22 cellular contexts compared by ENCODE assay signal in the genomic region with DNA sequence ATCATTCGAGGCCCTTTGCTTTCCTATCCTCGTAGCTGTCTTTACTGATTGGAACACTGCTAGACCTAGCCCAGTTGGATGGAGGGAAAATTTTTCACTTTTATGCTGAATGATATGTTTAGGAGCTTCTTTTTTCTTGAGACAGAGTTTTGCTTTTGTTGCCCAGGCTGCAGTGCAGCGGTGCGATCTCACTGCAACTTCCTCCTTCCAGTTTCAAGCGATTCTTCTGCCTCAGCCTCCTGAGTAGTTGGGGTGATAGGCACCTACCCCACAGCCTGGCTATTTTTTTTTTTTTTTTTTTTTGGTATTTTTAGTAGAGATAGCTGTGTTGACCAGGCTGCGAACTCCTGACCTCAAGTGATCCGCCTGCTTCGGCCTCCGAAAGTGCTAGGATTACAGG.
"Had no signal": no experiment of that assay in that cellular context is flagged by ENCODE, and none has a peak within 500 bp of the region (broad histone marks: within the 10 kb centered on the region; RNA-seq: fewer than 3 reads in every experiment).

No MANE protein-coding gene starts in this region.

- H3K4me3 ChIP-seq: ascending aorta, esophagus muscularis mucosa, gastroesophageal sphincter, heart right ventricle, left ventricle myocardium inferior, neural progenitor cell, prostate gland, right atrium auricular region, transverse colon, uterus had no signal

- H3K36me3 ChIP-seq: uterus had no signal

- H3K27me3 ChIP-seq: ascending aorta, esophagus muscularis mucosa, gastroesophageal sphincter, heart right ventricle, neural progenitor cell, right atrium auricular region, transverse colon, uterus had no signal

- H2AFZ ChIP-seq: neural progenitor cell had no signal

- H3K9me3 ChIP-seq: ascending aorta, esophagus muscularis mucosa, gastroesophageal sphincter, heart right ventricle, left ventricle myocardium inferior, prostate gland, right atrium auricular region, transverse colon, uterus had no signal

- H3K4me1 Mint-ChIP-seq: neural progenitor cell had no signal

- ATAC-seq: activated CD8-positive, alpha-beta memory T cell treated with anti-CD3 and anti-CD28 coated beads, Interleukin-2, amount 10 ng/mL, durations not matched to agents 7 days and 5 days; gastroesophageal sphincter; heart right ventricle; stimulated activated naive CD8-positive, alpha-beta T cell treated with anti-CD3 and anti-CD28 coated beads, Interleukin-15, Interleukin-2, amounts not matched to agents 100 U/mL and 50 U/mL, for 24 hours had no signal

- H3K4me2 ChIP-seq: neural progenitor cell had no signal

- H3K27ac Mint-ChIP-seq: activated CD8-positive, alpha-beta memory T cell treated with anti-CD3 and anti-CD28 coated beads, Interleukin-2, amount 10 ng/mL, durations not matched to agents 7 days and 5 days; neural progenitor cell had no signal

- H3K4me1 ChIP-seq: ascending aorta, esophagus muscularis mucosa, gastroesophageal sphincter, heart right ventricle, left ventricle myocardium inferior, neural progenitor cell, prostate gland, right atrium auricular region, transverse colon, uterus had no signal

- H3K27ac ChIP-seq: ascending aorta, esophagus muscularis mucosa, gastroesophageal sphincter, heart right ventricle, left ventricle myocardium inferior, neural progenitor cell, prostate gland, right atrium auricular region, transverse colon, uterus, VCaP had no signal

- H3K9ac ChIP-seq: neural progenitor cell had no signal

- H3K27me3 Mint-ChIP-seq: activated CD8-positive, alpha-beta memory T cell treated with anti-CD3 and anti-CD28 coated beads, Interleukin-2, amount 10 ng/mL, durations not matched to agents 7 days and 5 days had no signal

- H3K4me3 Mint-ChIP-seq: activated CD8-positive, alpha-beta memory T cell treated with anti-CD3 and anti-CD28 coated beads, Interleukin-2, amount 10 ng/mL, durations not matched to agents 7 days and 5 days; neural progenitor cell had no signal

- DNase-seq: activated CD4-positive, alpha-beta T cell treated with anti-CD3 and anti-CD28 coated beads for 1 hour; activated CD4-positive, alpha-beta T cell treated with anti-CD3 and anti-CD28 coated beads, Interleukin-2, amount 50 U/mL, for 48 hours; activated CD8-positive, alpha-beta memory T cell treated with anti-CD3 and anti-CD28 coated beads, Interleukin-2, amount 10 ng/mL, durations not matched to agents 7 days and 5 days; cerebellar nuclear complex; effector CD4-positive, alpha-beta T cell; heart right ventricle; left ventricle myocardium inferior; mammary epithelial cell; stimulated activated CD4-positive, alpha-beta T cell treated with anti-CD3 and anti-CD28 coated beads, Interleukin-12 subunit alpha, Interleukin-12 subunit beta, amount 100 ng/mL, for 4 hours; stimulated activated CD4-positive, alpha-beta T cell treated with anti-CD3 and anti-CD28 coated beads, Interleukin-1b, Interleukin-23, amount 100 ng/mL, for 48 hours; stimulated activated CD8-positive, alpha-beta memory T cell treated with anti-CD3 and anti-CD28 coated beads, Interleukin-4, amount 100 ng/mL, for 48 hours; stimulated activated naive CD8-positive, alpha-beta T cell treated with anti-CD3 and anti-CD28 coated beads, Interleukin-15, Interleukin-2, amounts not matched to agents 100 U/mL and 50 U/mL, for 24 hours; T1000; transverse colon; uterus had no signal

- H3K9me3 Mint-ChIP-seq: neural progenitor cell had no signal
